Comparison of ENCODE assay signal across 11 cellular contexts in the genomic region with DNA sequence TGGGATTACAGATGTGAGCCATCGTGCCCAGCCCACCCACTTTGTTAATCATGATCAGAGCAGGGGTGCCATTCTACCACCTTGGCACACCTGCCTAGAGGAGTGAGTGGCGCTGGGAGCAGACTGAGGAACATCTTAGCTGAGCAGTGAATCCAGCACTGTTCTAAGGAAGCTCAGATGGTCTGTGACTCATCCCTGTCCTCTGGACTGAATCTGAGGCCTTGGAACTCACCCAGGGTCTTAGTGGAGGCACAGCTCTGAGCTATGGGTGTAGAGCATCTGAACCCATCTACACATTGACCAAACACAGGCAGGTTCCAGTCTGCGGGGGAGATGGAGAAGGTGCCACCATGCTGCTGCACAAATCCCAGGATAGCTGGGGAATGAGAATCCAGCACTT. TPM values are rescaled to one million over a fixed set of nuclear protein-coding genes. Genes with fewer than 3 reads are reported as not detected.
A peak's percentile ranks its signal among the peaks of the same experiment; 100 is the strongest.
DNase-seq lines count a peak whose midpoint lies in the region; ATAC-seq, FAIRE-seq and TF ChIP-seq lines count a peak whose summit lies in the region.
"Had no signal": no experiment of that assay in that cellular context is flagged by ENCODE, and none has a peak within 500 bp of the region (broad histone marks: within the 10 kb centered on the region; RNA-seq: fewer than 3 reads in every experiment).

No MANE protein-coding gene starts in this region.

- in situ Hi-C loops in SK-MEL-5 (cut with HindIII; ENCODE audit: low pct_unique_long_range_greater_than_20kb, low sequenced_read_pairs) (no loop called here), gastrocnemius medialis (cut with MboI; ENCODE audit: low sequenced_read_pairs in 4 of 4) (no loop called here)

- POLR2A ChIA-PET in endothelial cell of umbilical vein (lab: Charles Lee): no interaction called here

- no peak overlapping the region for H3K4me2 ChIP-seq in endothelial cell of umbilical vein (ENCODE audit: insufficient read depth, low read length)

- H2AFZ ChIP-seq in endothelial cell of umbilical vein (ENCODE audit: low read depth, low read length): no peak overlapping the region

- H3K9ac ChIP-seq in endothelial cell of umbilical vein (replicated peaks; ENCODE audit: extremely low read depth, insufficient read depth, low read length): no peak overlapping the region

- CTCF ChIA-PET in endothelial cell of umbilical vein (lab: Charles Lee): interaction anchor here (0.8 to 2.9 kb wide), 6 partner anchors 9 to 250 kb away, joined by 3 to 17 read pairs (median 4); a partner anchor contains a TSS

- H3K36me3 ChIP-seq in endothelial cell of umbilical vein (ENCODE audit: control insufficient read depth in 2 of 2, extremely low read depth in 1 of 2, insufficient read depth in 2 of 2, low read length in 2 of 2): peaks cover 2 to 20% of the 10 kb centered on the region in 2 experiments
- H3K36me3 ChIP-seq in gastrocnemius medialis: peaks cover 0 to 23% of the 10 kb centered on the region in 2 donors

- BruUV-seq in endothelial cell of umbilical vein (replicated peaks; lab: Mats Ljungman, UMichigan): no TSS peak

- dilution Hi-C loops in endothelial cell of umbilical vein (cut with MboI; ENCODE audit: extremely low pct_ligation_motif_present, low sequenced_read_pairs): no loop called here

- no peaks in the 10 kb centered on the region for H3K9me3 ChIP-seq in endothelial cell of umbilical vein (replicated peaks; ENCODE audit: control insufficient read depth, insufficient read depth, low read length)
- H3K9me3 ChIP-seq in gastrocnemius medialis: no peaks in the 10 kb centered on the region
- H3K9me3 ChIP-seq: Peyer's patch had no signal

- TF ChIP-seq CTCF in endothelial cell of umbilical vein (IDR thresholded peaks at IDR 0.05; ENCODE audit: extremely low read depth in 1 of 2, insufficient read depth in 1 of 2, low read depth in 1 of 2, low read length in 2 of 2): no peak
- TF ChIP-seq CTCF in gastrocnemius medialis (IDR thresholded peaks at IDR 0.05 in 4 of 5, conservative IDR thresholded peaks at IDR 0.05 in 1 of 5): no peak

- H3K27ac ChIP-seq in endothelial cell of umbilical vein (ENCODE audit: insufficient read depth, low read depth, low read length) (no peak overlapping the region), gastrocnemius medialis (no peak overlapping the region)
- H3K27ac ChIP-seq: Peyer's patch had no signal

- ATAC-seq in gastrocnemius medialis (peak; percentile 73 to 77), HG03439 (IDR thresholded peaks at IDR 0.05; ENCODE audit: unreplicated experiment) (no peak)

- no peaks in the 10 kb centered on the region for H4K20me1 ChIP-seq in endothelial cell of umbilical vein (replicated peaks; ENCODE audit: control insufficient read depth, extremely low read depth, insufficient read depth, low read length)

- H3K9me1 ChIP-seq in endothelial cell of umbilical vein (replicated peaks; ENCODE audit: control insufficient read depth, extremely low read depth, insufficient read depth, low read length): no peaks in the 10 kb centered on the region

- no peaks in the 10 kb centered on the region for H3K79me2 ChIP-seq in endothelial cell of umbilical vein (ENCODE audit: control insufficient read depth, insufficient read depth, low read length)

- H3K4me3 ChIP-seq in endothelial cell of umbilical vein (replicated peaks in 1 of 3; ENCODE audit: insufficient read depth in 1 of 3, low read depth in 1 of 3, low read length in 3 of 3) (no peak overlapping the region), gastrocnemius medialis (no peak overlapping the region)
- H3K4me3 ChIP-seq: Peyer's patch had no signal

- DNase-seq in ELR (ENCODE audit: low read depth): peak; percentile 78
- DNase-seq in SK-MEL-5 (ENCODE audit: low read depth, low spot score): peak; percentile 47
- DNase-seq in endothelial cell of umbilical vein (ENCODE audit: low read depth, low spot score): no peak
- DNase-seq in gastrocnemius medialis: no peak
- DNase-seq in stimulated activated CD4-positive, alpha-beta T cell treated with anti-CD3 and anti-CD28 coated beads, Interleukin-2, amount 100 ng/mL, for 48 hours: no peak
- DNase-seq in stimulated activated CD4-positive, alpha-beta T cell treated with anti-CD3 and anti-CD28 coated beads, Interleukin-2, amount 100 ng/mL, for 24 hours: no peak
- DNase-seq: caudate nucleus, DMS53, NCI-H2171 treated with DMSO at 0.1 percent for 48 hours, Peyer's patch had no signal

- H3K27me3 ChIP-seq in endothelial cell of umbilical vein (ENCODE audit: control insufficient read depth in 2 of 2, insufficient read depth in 2 of 2, low read length in 2 of 2): no peaks in the 10 kb centered on the region
- H3K27me3 ChIP-seq in gastrocnemius medialis: no peaks in the 10 kb centered on the region
- H3K27me3 ChIP-seq: Peyer's patch had no signal

- intact Hi-C loops in endothelial cell of umbilical vein (cut with micrococcal nuclease): no loop called here
- intact Hi-C loops in gastrocnemius medialis (cut with DNase I; ENCODE audit: low total_unique reads): no loop called here

- H3K4me1 ChIP-seq in endothelial cell of umbilical vein (ENCODE audit: control insufficient read depth, extremely low read depth, insufficient read depth, low read length) (no peaks in the 10 kb centered on the region), gastrocnemius medialis (no peaks in the 10 kb centered on the region)
- H3K4me1 ChIP-seq: Peyer's patch had no signal

- peak; percentile 73 for FAIRE-seq in endothelial cell of umbilical vein (lab: Jason Lieb, UNC)

- TF ChIP-seq POLR2A in endothelial cell of umbilical vein (IDR thresholded peaks at IDR 0.05; ENCODE audit: low read depth, low read length) (no peak), gastrocnemius medialis (IDR thresholded peaks at IDR 0.05) (no peak)

TF ChIP-seq in endothelial cell of umbilical vein, 7 proteins besides CTCF, POLR2A, EP300 and RAD21:
- no peak for TF ChIP-seq MYC (IDR thresholded peaks at IDR 0.05; ENCODE audit: low read depth, low read length)
- TF ChIP-seq FOS (IDR thresholded peaks at IDR 0.05; ENCODE audit: borderline replicate concordance, insufficient read depth, low read length): no peak

RNA-seq across cellular contexts. Expression of a gene that starts 14.9 kb away (rescaled TPM):
- total RNA-seq in SK-MEL-5 (2014; rRNA removed; shearing (Covaris generic)): 11.8 and 14.9 TPM in 2 replicates
- 23.8 and 32.6 TPM in 2 replicates for polyA plus RNA-seq in SK-MEL-5 (2015; cell fraction: cytosol; rRNA removed)
- 166 and 181 TPM in 2 replicates for polyA plus RNA-seq in SK-MEL-5 (2015; cell fraction: nucleus; rRNA removed)
- total RNA-seq in endothelial cell of umbilical vein: 18.3 and 18.5 TPM in 2 replicates
- 34.1 and 39.3 TPM in 2 replicates for polyA plus RNA-seq in endothelial cell of umbilical vein
- polyA plus RNA-seq in endothelial cell of umbilical vein (2011; cell fraction: cytosol; rRNA removed): 24.9 and 29.0 TPM in 2 replicates
- 51.5 and 52.9 TPM in 2 replicates for polyA plus RNA-seq in endothelial cell of umbilical vein (2011; cell fraction: nucleus; rRNA removed)
- 19.8 and 26.5 TPM in 2 replicates for polyA plus RNA-seq in endothelial cell of umbilical vein (2012)
- polyA minus RNA-seq in endothelial cell of umbilical vein: 32.4 and 37.3 TPM in 2 replicates
- polyA minus RNA-seq in endothelial cell of umbilical vein (2011; cell fraction: cytosol; rRNA and poly(A)+ RNA removed): 26.5 TPM
- 11.8 and 16.1 TPM in 2 replicates for polyA minus RNA-seq in endothelial cell of umbilical vein (2011; cell fraction: nucleus; rRNA and poly(A)+ RNA removed)
- total RNA-seq in gastrocnemius medialis: 1 to 10 TPM; 4.6 to 8.0 (median 6.5) TPM

RNA-seq across cellular contexts. Expression of a gene that starts 17.5 kb away (rescaled TPM):
- 12.0 and 15.7 TPM in 2 replicates for total RNA-seq in SK-MEL-5 (2014; rRNA removed; shearing (Covaris generic))
- polyA plus RNA-seq in SK-MEL-5 (2015; cell fraction: cytosol; rRNA removed): 79.3 and 88.6 TPM in 2 replicates
- 11.5 and 22.8 TPM in 2 replicates for polyA plus RNA-seq in SK-MEL-5 (2015; cell fraction: nucleus; rRNA removed)
- total RNA-seq in endothelial cell of umbilical vein: 59.6 and 69.0 TPM in 2 replicates
- 119 and 155 TPM in 2 replicates for polyA plus RNA-seq in endothelial cell of umbilical vein
- 82.0 and 106 TPM in 2 replicates for polyA plus RNA-seq in endothelial cell of umbilical vein (2011; cell fraction: cytosol; rRNA removed)
- 26.6 and 28.3 TPM in 2 replicates for polyA plus RNA-seq in endothelial cell of umbilical vein (2011; cell fraction: nucleus; rRNA removed)
- polyA plus RNA-seq in endothelial cell of umbilical vein (2012): 74.2 and 86.1 TPM in 2 replicates
- 102 and 128 TPM in 2 replicates for polyA minus RNA-seq in endothelial cell of umbilical vein
- polyA minus RNA-seq in endothelial cell of umbilical vein (2011; cell fraction: cytosol; rRNA and poly(A)+ RNA removed): 58.3 TPM
- polyA minus RNA-seq in endothelial cell of umbilical vein (2011; cell fraction: nucleus; rRNA and poly(A)+ RNA removed): 23.6 and 25.4 TPM in 2 replicates
- 10 to 100 TPM; 38.0 to 77.4 (median 46.9) TPM for total RNA-seq in gastrocnemius medialis

RNA-seq across cellular contexts. Expression of a gene that starts 25.9 kb away (rescaled TPM):
- total RNA-seq in SK-MEL-5 (2014; rRNA removed; shearing (Covaris generic)): 102 and 107 TPM in 2 replicates
- polyA plus RNA-seq in SK-MEL-5 (2015; cell fraction: cytosol; rRNA removed): 129 TPM in 2 replicates
- polyA plus RNA-seq in SK-MEL-5 (2015; cell fraction: nucleus; rRNA removed): 139 and 148 TPM in 2 replicates
- 80.8 and 92.7 TPM in 2 replicates for total RNA-seq in endothelial cell of umbilical vein
- polyA plus RNA-seq in endothelial cell of umbilical vein: 169 and 178 TPM in 2 replicates
- 103 and 110 TPM in 2 replicates for polyA plus RNA-seq in endothelial cell of umbilical vein (2011; cell fraction: cytosol; rRNA removed)
- polyA plus RNA-seq in endothelial cell of umbilical vein (2011; cell fraction: nucleus; rRNA removed): 198 and 214 TPM in 2 replicates
- polyA plus RNA-seq in endothelial cell of umbilical vein (2012): 57.6 and 77.5 TPM in 2 replicates
- polyA minus RNA-seq in endothelial cell of umbilical vein: 234 and 250 TPM in 2 replicates
- 204 TPM for polyA minus RNA-seq in endothelial cell of umbilical vein (2011; cell fraction: cytosol; rRNA and poly(A)+ RNA removed)
- 119 and 201 TPM in 2 replicates for polyA minus RNA-seq in endothelial cell of umbilical vein (2011; cell fraction: nucleus; rRNA and poly(A)+ RNA removed)
- 100 to 1,000 TPM in 2 of 4 donors, 10 to 100 TPM in 2; 65.2 to 128 (median 102) TPM for total RNA-seq in gastrocnemius medialis

RNA-seq across cellular contexts. Expression of a gene that starts 32.2 kb away (rescaled TPM):
- total RNA-seq in SK-MEL-5 (2014; rRNA removed; shearing (Covaris generic)): 24.2 and 25.7 TPM in 2 replicates
- polyA plus RNA-seq in SK-MEL-5 (2015; cell fraction: cytosol; rRNA removed): 39.4 and 55.6 TPM in 2 replicates
- polyA plus RNA-seq in SK-MEL-5 (2015; cell fraction: nucleus; rRNA removed): 40.1 and 56.4 TPM in 2 replicates
- total RNA-seq in endothelial cell of umbilical vein (30.9 and 32.7 TPM in 2 replicates), gastrocnemius medialis (100 to 1,000 TPM in 1 of 4 donors, 10 to 100 TPM in 3; 45.9 to 132 (median 87.3) TPM)
- 33.4 and 34.2 TPM in 2 replicates for polyA plus RNA-seq in endothelial cell of umbilical vein
- 21.5 and 23.9 TPM in 2 replicates for polyA plus RNA-seq in endothelial cell of umbilical vein (2011; cell fraction: cytosol; rRNA removed)
- 37.3 and 43.2 TPM in 2 replicates for polyA plus RNA-seq in endothelial cell of umbilical vein (2011; cell fraction: nucleus; rRNA removed)
- 35.8 and 44.4 TPM in 2 replicates for polyA plus RNA-seq in endothelial cell of umbilical vein (2012)
- polyA minus RNA-seq in endothelial cell of umbilical vein: 82.2 and 113 TPM in 2 replicates
- polyA minus RNA-seq in endothelial cell of umbilical vein (2011; cell fraction: cytosol; rRNA and poly(A)+ RNA removed): 20.8 TPM
- 33.8 and 38.6 TPM in 2 replicates for polyA minus RNA-seq in endothelial cell of umbilical vein (2011; cell fraction: nucleus; rRNA and poly(A)+ RNA removed)

Comparison
In these comparisons a context has a peak if more than half of its experiments do, and no peak if none do; other contexts are left out.
1. DNase-seq: peak in ELR (single experiment) and SK-MEL-5 (single experiment); none in endothelial cell of umbilical vein (single experiment), gastrocnemius medialis (0 of 2), stimulated activated CD4-positive, alpha-beta T cell treated with anti-CD3 and anti-CD28 coated beads, Interleukin-2, amount 100 ng/mL, for 48 hours (0 of 2) and stimulated activated CD4-positive, alpha-beta T cell treated with anti-CD3 and anti-CD28 coated beads, Interleukin-2, amount 100 ng/mL, for 24 hours (0 of 2).